In genomic region chr3:75785091-75785755, GRCh38 we compare ENCODE assay signal across 8 cellular contexts. TPM values are rescaled to one million over a fixed set of nuclear protein-coding genes. Genes with fewer than 3 reads are reported as not detected.
A peak's percentile ranks its signal among the peaks of the same experiment; 100 is the strongest.
DNase-seq lines count a peak whose midpoint lies in the region; FAIRE-seq and TF ChIP-seq lines count a peak whose summit lies in the region.
"Not testable (repeated sequence)": the region's sequence is repeated elsewhere in the genome, so short reads cannot be mapped to it uniquely, and the experiment has no call there.

Gene ZNF717, minus strand, starts transcription at chr3:75785549. Its CDS starts 2,187 bp downstream, at chr3:75783362.

- H3K4me3 Mint-ChIP-seq in dendritic cell treated with granulocyte-macrophage colony-stimulating factor and Interleukin-4, amounts not matched to agents 40 ng/mL and 50 ng/mL, for 4 days, result peak within 1 kb of the TSS; percentile 91

- H3K9me3 Mint-ChIP-seq in dendritic cell treated with granulocyte-macrophage colony-stimulating factor and Interleukin-4, amounts not matched to agents 40 ng/mL and 50 ng/mL, for 4 days, result peaks cover 64% of the 10 kb centered on the region

- peak within 1 kb of the TSS; percentile 88 for H2AFZ ChIP-seq in keratinocyte (ENCODE audit: control insufficient read depth, low read length)

- H3K9me1 ChIP-seq in keratinocyte (ENCODE audit: control insufficient read depth, extremely low read depth, insufficient read depth, low read length), result not testable (repeated sequence)

- not testable (repeated sequence) for H3K27me3 ChIP-seq in keratinocyte (ENCODE audit: control insufficient read depth, extremely low read depth, insufficient read depth, low read length); suprapubic skin

- TF ChIP-seq CTCF in keratinocyte (optimal IDR thresholded peaks at IDR 0.05 in 1 of 3, IDR thresholded peaks at IDR 0.05 in 1 of 3, conservative IDR thresholded peaks at IDR 0.05 in 1 of 3; ENCODE audit: extremely low read depth in 1 of 3, insufficient read depth in 2 of 3, low read length in 3 of 3); retinal pigment epithelial cell (conservative IDR thresholded peaks at IDR 0.05; ENCODE audit: low read depth, low read length): not testable (repeated sequence)
- TF ChIP-seq CTCF in suprapubic skin (IDR thresholded peaks at IDR 0.05), result peak in 1 of 2 donors; percentile 6

- peak within 1 kb of the TSS; percentile 94 for H3K27ac Mint-ChIP-seq in dendritic cell treated with granulocyte-macrophage colony-stimulating factor and Interleukin-4, amounts not matched to agents 40 ng/mL and 50 ng/mL, for 4 days

- H3K36me3 ChIP-seq in keratinocyte (ENCODE audit: control insufficient read depth in 2 of 2, extremely low read depth in 1 of 2, insufficient read depth in 2 of 2, low read length in 2 of 2), result not testable (repeated sequence)
- H3K36me3 ChIP-seq in suprapubic skin, result peaks cover 18% of the 10 kb centered on the region

- FAIRE-seq in keratinocyte (lab: Jason Lieb, UNC), result not testable (repeated sequence)

- peak within 1 kb of the TSS; percentile 54 for H3K27ac ChIP-seq in keratinocyte (ENCODE audit: control insufficient read depth, insufficient read depth, low read length)
- peak within 1 kb of the TSS; percentile 87 for H3K27ac ChIP-seq in suprapubic skin

- not testable (repeated sequence) for TF ChIP-seq EP300 in suprapubic skin (IDR thresholded peaks at IDR 0.05)

- peak in 1 of 2 donors; percentile 68 for TF ChIP-seq POLR2A in suprapubic skin (IDR thresholded peaks at IDR 0.05)

- DNase-seq in ELR (ENCODE audit: low read depth), result peak; percentile 72
- peak; percentile 60 for DNase-seq in KG1 (lab: John Stamatoyannopoulos, UW)
- DNase-seq in RPMI7951 (ENCODE audit: low read depth), result peak; percentile 82
- DNase-seq in activated CD8-positive, alpha-beta memory T cell treated with anti-CD3 and anti-CD28 coated beads, Interleukin-2, amount 50 U/mL, for 48 hours, result peak; percentile 97
- peak; percentile 32 for DNase-seq in keratinocyte (ENCODE audit: low read depth, low spot score)
- DNase-seq in retinal pigment epithelial cell (ENCODE audit: low read depth), result peak; percentile 43
- peak; percentile 97 to 98 for DNase-seq in suprapubic skin (ENCODE audit: low spot score in 2 of 2)

- H3K4me3 ChIP-seq in keratinocyte (ENCODE audit: control insufficient read depth in 2 of 3, extremely low read depth in 1 of 3, insufficient read depth in 2 of 3, low read depth in 1 of 3, low read length in 3 of 3) (peak within 1 kb of the TSS; percentile 47 to 75 (median 74)), retinal pigment epithelial cell (ENCODE audit: low read length) (peak within 1 kb of the TSS; percentile 68), suprapubic skin (peak within 1 kb of the TSS; percentile 71)

- H3K27me3 Mint-ChIP-seq in dendritic cell treated with granulocyte-macrophage colony-stimulating factor and Interleukin-4, amounts not matched to agents 40 ng/mL and 50 ng/mL, for 4 days, result peaks cover 14% of the 10 kb centered on the region

- H4K20me1 ChIP-seq in keratinocyte (ENCODE audit: control insufficient read depth, extremely low read depth, insufficient read depth, low read length), result not testable (repeated sequence)

- peak within 1 kb of the TSS; percentile 82 for H3K9ac ChIP-seq in keratinocyte (ENCODE audit: control insufficient read depth, extremely low read depth, insufficient read depth, low read length)

- H3K4me1 Mint-ChIP-seq in dendritic cell treated with granulocyte-macrophage colony-stimulating factor and Interleukin-4, amounts not matched to agents 40 ng/mL and 50 ng/mL, for 4 days (ENCODE audit: low read depth), result not testable (repeated sequence)

- not testable (repeated sequence) for H3K9me3 ChIP-seq in keratinocyte (ENCODE audit: control insufficient read depth, low read depth, low read length); suprapubic skin

- intact Hi-C loops in dendritic cell treated with granulocyte-macrophage colony-stimulating factor and Interleukin-4, amounts not matched to agents 40 ng/mL and 50 ng/mL, for 4 days (cut with micrococcal nuclease), result loop anchor here (10.0 kb wide), 1 partner anchor 350 kb away; no protein-coding TSS in a partner anchor

- H3K4me1 ChIP-seq in keratinocyte (ENCODE audit: control insufficient read depth, extremely low read depth, insufficient read depth, low read length); suprapubic skin: not testable (repeated sequence)

- H3K36me3 Mint-ChIP-seq in dendritic cell treated with granulocyte-macrophage colony-stimulating factor and Interleukin-4, amounts not matched to agents 40 ng/mL and 50 ng/mL, for 4 days (ENCODE audit: low read depth), result peaks cover 53% of the 10 kb centered on the region

- H3K79me2 ChIP-seq in keratinocyte (ENCODE audit: control insufficient read depth, insufficient read depth, low read length), result peaks cover 12% of the 10 kb centered on the region

- peak within 1 kb of the TSS; percentile 78 for H3K4me2 ChIP-seq in keratinocyte (ENCODE audit: control insufficient read depth, extremely low read depth, insufficient read depth, low read depth, low read length)

- dilution Hi-C loops in keratinocyte (cut with MboI; ENCODE audit: extremely low pct_ligation_motif_present, low sequenced_read_pairs), result not testable (repeated sequence)

- WGBS in suprapubic skin, result 1% methylated on average over 33 of the region's 51 CpGs

RNA-seq across cellular contexts. Expression of gene ZNF717, which starts in this region (rescaled TPM):
- total RNA-seq in RPMI7951 (2014; rRNA removed; shearing (Covaris generic)), result 7.6 and 9.7 TPM in 2 replicates
- polyA plus RNA-seq in keratinocyte, result 10.4 to 16.7 TPM (median 15.5 TPM) in 3 replicates
- 2.5 TPM for polyA plus RNA-seq in keratinocyte (2011; ENCODE audit: low read depth)
- 8.3 and 13.0 TPM in 2 replicates for polyA plus RNA-seq in keratinocyte (2011; cell fraction: cytosol; rRNA removed)
- polyA plus RNA-seq in keratinocyte (2011; cell fraction: nucleus; rRNA removed), result 24.4 and 28.0 TPM in 2 replicates
- 5.5 and 9.9 TPM in 2 replicates for polyA plus RNA-seq in keratinocyte (2012; ENCODE audit: low replicate concordance)
- 5.5 to 28.2 TPM (median 20.3 TPM) in 3 replicates for polyA minus RNA-seq in keratinocyte
- 8.4 TPM for polyA minus RNA-seq in keratinocyte (2011; cell fraction: cytosol; rRNA and poly(A)+ RNA removed)
- 20.0 and 41.7 TPM in 2 replicates for polyA minus RNA-seq in keratinocyte (2011; cell fraction: nucleus; rRNA and poly(A)+ RNA removed)
- total RNA-seq in suprapubic skin, result 10 to 100 TPM in 3 of 4 donors, 1 to 10 TPM in 1; 9.1 to 17.7 (median 16.0) TPM

Comparison
In these comparisons a context has a peak if more than half of its experiments do, and no peak if none do; other contexts are left out.
1. Peak in every context shown above with its lines: DNase-seq, H3K4me3 ChIP-seq and H3K27ac ChIP-seq.
2. DNase-seq: peak in every context shown above with its lines; median percentile 98 in suprapubic skin; 97 in activated CD8-positive, alpha-beta memory T cell treated with anti-CD3 and anti-CD28 coated beads, Interleukin-2, amount 50 U/mL, for 48 hours; 82 in RPMI7951; 72 in ELR; 60 in KG1; 43 in retinal pigment epithelial cell; 32 in keratinocyte.